Comparison of ENCODE assay signal across 8 cellular contexts in the genomic region with DNA sequence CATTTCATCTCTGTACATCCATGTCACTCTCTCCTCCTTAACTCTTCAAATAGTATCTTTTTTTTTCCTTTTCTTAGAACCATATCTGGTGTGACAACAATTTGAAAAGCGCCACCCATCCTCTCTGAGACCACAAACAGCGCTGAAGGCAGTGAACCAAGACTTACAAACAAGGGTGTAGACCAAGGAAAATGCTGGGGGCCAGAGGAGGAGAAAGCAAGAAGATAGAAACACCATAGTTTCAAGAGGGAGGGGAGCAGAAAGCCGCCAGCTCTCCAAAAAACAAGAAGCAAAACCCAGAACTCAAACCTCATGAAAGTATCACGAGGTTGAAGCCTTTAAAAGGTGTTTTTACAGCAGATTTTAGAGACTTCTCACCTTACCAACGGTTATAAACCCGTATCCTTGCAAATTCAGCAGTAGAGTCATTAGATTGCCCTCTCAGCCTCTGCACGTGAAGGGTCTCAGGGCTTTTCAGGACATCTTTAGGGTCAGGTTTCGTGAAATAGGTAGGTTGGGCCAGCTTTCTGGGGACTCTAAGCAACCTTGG. TPM values are rescaled to one million over a fixed set of nuclear protein-coding genes. Genes with fewer than 3 reads are reported as not detected.
DNase-seq lines count a peak whose midpoint lies in the region; ATAC-seq, FAIRE-seq and TF ChIP-seq lines count a peak whose summit lies in the region.

No MANE protein-coding gene starts in this region.

- ATAC-seq in GM21367 (IDR thresholded peaks at IDR 0.05; ENCODE audit: unreplicated experiment), result peak; percentile 92
- peak; percentile 93 for ATAC-seq in HG03460 (IDR thresholded peaks at IDR 0.05; ENCODE audit: unreplicated experiment)

- DNase-seq in GM12892 (ENCODE audit: insufficient read length), result peak; percentile 16
- DNase-seq in activated naive CD8-positive, alpha-beta T cell treated with anti-CD3 and anti-CD28 coated beads for 36 hours, result no peak
- no peak for DNase-seq in ureter (ENCODE audit: low spot score)
- DNase-seq in SIG-M5 treated with dmso at 0.1 percent for 504 hours (lab: John Stamatoyannopoulos, UW; ENCODE audit: unreplicated experiment), result no peak
- DNase-seq in OCI-M2 (lab: John Stamatoyannopoulos, UW; ENCODE audit: unreplicated experiment), result no peak
- DNase-seq in endothelial cell (ENCODE audit: low spot score), result no peak

- H3K36me3 Mint-ChIP-seq in activated naive CD8-positive, alpha-beta T cell treated with anti-CD3 and anti-CD28 coated beads for 36 hours, result peaks cover 38% of the 10 kb centered on the region
- H3K36me3 Mint-ChIP-seq in endothelial cell (ENCODE audit: low read depth, unreplicated experiment), result no peaks in the 10 kb centered on the region

- no peaks in the 10 kb centered on the region for H3K27me3 Mint-ChIP-seq in activated naive CD8-positive, alpha-beta T cell treated with anti-CD3 and anti-CD28 coated beads for 36 hours
- H3K27me3 Mint-ChIP-seq in endothelial cell (ENCODE audit: unreplicated experiment), result no peaks in the 10 kb centered on the region

- H3K4me1 Mint-ChIP-seq in activated naive CD8-positive, alpha-beta T cell treated with anti-CD3 and anti-CD28 coated beads for 36 hours, result peaks cover 58% of the 10 kb centered on the region
- no peaks in the 10 kb centered on the region for H3K4me1 Mint-ChIP-seq in endothelial cell (ENCODE audit: unreplicated experiment)

- FAIRE-seq in GM12892 (lab: Jason Lieb, UNC), result peak; percentile 96

- H3K4me3 Mint-ChIP-seq in activated naive CD8-positive, alpha-beta T cell treated with anti-CD3 and anti-CD28 coated beads for 36 hours, result peak overlapping the region; percentile 53
- H3K4me3 Mint-ChIP-seq in endothelial cell (ENCODE audit: unreplicated experiment), result no peak overlapping the region

- H3K27ac Mint-ChIP-seq in activated naive CD8-positive, alpha-beta T cell treated with anti-CD3 and anti-CD28 coated beads for 36 hours, result peak overlapping the region; percentile 80
- H3K27ac Mint-ChIP-seq in endothelial cell (ENCODE audit: unreplicated experiment), result no peak overlapping the region

- TF ChIP-seq CTCF in endothelial cell (IDR thresholded peaks at IDR 0.05; ENCODE audit: unreplicated experiment), result no peak

- no peak for TF ChIP-seq POLR2A in GM12892 (IDR thresholded peaks at IDR 0.05; ENCODE audit: low read depth, low read length)

- H3K9me3 Mint-ChIP-seq in activated naive CD8-positive, alpha-beta T cell treated with anti-CD3 and anti-CD28 coated beads for 36 hours, result peaks cover 34% of the 10 kb centered on the region
- H3K9me3 Mint-ChIP-seq in endothelial cell (ENCODE audit: unreplicated experiment), result no peaks in the 10 kb centered on the region

RNA-seq across cellular contexts. Expression of a gene that starts 13.3 kb away (rescaled TPM):
- polyA plus RNA-seq in GM12892 (2012; ENCODE audit: missing spikeins), result 25.6 TPM
- total RNA-seq in activated naive CD8-positive, alpha-beta T cell treated with anti-CD3 and anti-CD28 coated beads for 36 hours, result 10 to 100 TPM; 75.2 to 80.0 TPM
- total RNA-seq in ureter, result 12.1 TPM
- total RNA-seq in endothelial cell (ENCODE audit: unreplicated experiment), result 1.1 TPM
